ENCODE assay signal across 8 cellular contexts in the genomic region with DNA sequence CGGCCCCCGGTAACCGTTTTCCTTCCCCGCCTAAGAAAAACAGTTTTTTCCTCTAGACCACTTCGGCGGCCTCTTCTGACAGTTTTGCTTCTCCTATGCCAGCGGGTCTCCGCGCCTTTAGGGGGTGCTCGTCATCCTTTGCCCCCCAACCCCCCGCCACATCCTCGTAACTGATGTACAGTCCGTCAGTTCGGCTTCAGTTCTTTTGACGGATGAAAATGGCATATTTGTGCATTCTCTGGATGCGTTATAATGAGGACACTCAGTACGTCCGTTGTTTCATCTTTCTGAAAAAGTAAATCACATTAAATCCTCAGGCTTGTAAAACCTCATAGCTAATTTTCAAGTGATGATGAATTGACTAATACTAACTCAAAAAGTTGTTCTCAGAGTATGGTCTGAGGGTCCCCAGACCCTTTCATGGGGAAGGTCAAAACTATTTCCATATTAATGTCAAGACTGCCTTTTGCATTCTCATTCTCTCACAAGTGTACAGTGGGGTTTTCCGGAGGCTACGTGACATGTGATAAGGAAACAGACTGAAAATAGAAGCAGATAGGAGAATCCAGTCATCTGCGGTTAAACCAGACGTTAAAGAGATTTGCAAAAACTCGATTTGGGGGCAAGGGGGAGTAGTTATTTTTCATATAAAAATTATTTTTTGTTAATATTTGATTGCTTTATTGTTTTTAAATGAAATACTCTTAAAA. TPM values are rescaled to one million over a fixed set of nuclear protein-coding genes. Genes with fewer than 3 reads are reported as not detected.
DNase-seq lines count a peak whose midpoint lies in the region; ATAC-seq and TF ChIP-seq lines count a peak whose summit lies in the region.

No MANE protein-coding gene starts in this region.

- peak overlapping the region; percentile 82 for H3K4me3 ChIP-seq in DOHH2 (ENCODE audit: low read length)
- H3K4me3 ChIP-seq in coronary artery, result peak overlapping the region; percentile 85
- peak overlapping the region; percentile 70 to 92 (median 88) for H3K4me3 ChIP-seq in stomach

- H3K9me3 ChIP-seq in DOHH2 (ENCODE audit: control insufficient read depth, insufficient read depth, low read length) (no peaks in the 10 kb centered on the region), stomach (no peaks in the 10 kb centered on the region)

- H3K9me2 ChIP-seq in DOHH2 (replicated peaks; ENCODE audit: control insufficient read depth, low read length), result no peaks in the 10 kb centered on the region

- peak overlapping the region; percentile 81 for H3K27ac ChIP-seq in DOHH2 (ENCODE audit: low read depth, low read length)
- H3K27ac ChIP-seq in coronary artery, result peak overlapping the region; percentile 98 to 100
- peak overlapping the region; percentile 93 to 100 (median 99) for H3K27ac ChIP-seq in stomach

- no peaks in the 10 kb centered on the region for H3K27me3 Mint-ChIP-seq in T-helper 2 cell treated with Interferon-gamma antibody and Interleukin-4, amounts not matched to agents 5 μg/mL and 100 μg/mL, for 36 hours (ENCODE audit: low read depth)

- intact Hi-C loops in stomach (cut with DNase I; ENCODE audit: low total_unique reads), result no loop called here

- H3K4me3 Mint-ChIP-seq in T-helper 2 cell treated with Interferon-gamma antibody and Interleukin-4, amounts not matched to agents 5 μg/mL and 100 μg/mL, for 36 hours, result peak overlapping the region; percentile 95

- peak; percentile 66 for DNase-seq in T-helper 2 cell treated with Interferon-gamma antibody and Interleukin-4, amounts not matched to agents 5 μg/mL and 100 μg/mL, for 36 hours (ENCODE audit: low spot score)
- DNase-seq in coronary artery (ENCODE audit: low spot score) (no peak), medulla oblongata (ENCODE audit: extremely low spot score) (peak; percentile 80), stomach (no peak), mesenteric fat pad (ENCODE audit: low spot score) (no peak)

- peaks cover 33% of the 10 kb centered on the region for H4K20me1 ChIP-seq in DOHH2 (ENCODE audit: control insufficient read depth, insufficient read depth, low read depth, low read length)

- TF ChIP-seq CTCF in DOHH2 (IDR thresholded peaks at IDR 0.05; ENCODE audit: low read depth, low read length, poor library complexity, severe bottlenecking), result peak; percentile 75
- no peak for TF ChIP-seq CTCF in coronary artery (IDR thresholded peaks at IDR 0.05)
- TF ChIP-seq CTCF in stomach (IDR thresholded peaks at IDR 0.05), result no peak

- H3K4me1 ChIP-seq in DOHH2 (ENCODE audit: control insufficient read depth, low read length) (peaks cover 47% of the 10 kb centered on the region), stomach (peaks cover 15 to 45% (median 32%) of the 10 kb centered on the region in 4 donors)

- no peak for TF ChIP-seq EP300 in stomach (IDR thresholded peaks at IDR 0.05)

- H3K36me3 ChIP-seq in DOHH2 (ENCODE audit: control insufficient read depth, low read length) (peaks cover 41% of the 10 kb centered on the region), stomach (no peaks in the 10 kb centered on the region)

- 2 to 4% (median 3%) methylated on average over 23 of the region's 23 CpGs for WGBS in stomach, 5 donors

- H3K4me2 ChIP-seq in DOHH2 (ENCODE audit: low read length), result peak overlapping the region; percentile 93

- peaks cover 15% of the 10 kb centered on the region for H3K36me3 Mint-ChIP-seq in T-helper 2 cell treated with Interferon-gamma antibody and Interleukin-4, amounts not matched to agents 5 μg/mL and 100 μg/mL, for 36 hours (ENCODE audit: low read depth)

- peaks cover 42% of the 10 kb centered on the region for H3K79me2 ChIP-seq in DOHH2 (ENCODE audit: control insufficient read depth, low read length)

- H3K27me3 ChIP-seq in DOHH2 (ENCODE audit: control insufficient read depth, low read length) (no peaks in the 10 kb centered on the region), stomach (no peaks in the 10 kb centered on the region)

- no peaks in the 10 kb centered on the region for H3K9me3 Mint-ChIP-seq in T-helper 2 cell treated with Interferon-gamma antibody and Interleukin-4, amounts not matched to agents 5 μg/mL and 100 μg/mL, for 36 hours

- peaks cover 36% of the 10 kb centered on the region for H3K4me1 Mint-ChIP-seq in T-helper 2 cell treated with Interferon-gamma antibody and Interleukin-4, amounts not matched to agents 5 μg/mL and 100 μg/mL, for 36 hours (ENCODE audit: low read depth)

- ATAC-seq in GM19397 (IDR thresholded peaks at IDR 0.05; ENCODE audit: unreplicated experiment), result peak; percentile 22
- peak; percentile 7 for ATAC-seq in HG03520 (IDR thresholded peaks at IDR 0.05; ENCODE audit: unreplicated experiment)

- H3K27ac Mint-ChIP-seq in T-helper 2 cell treated with Interferon-gamma antibody and Interleukin-4, amounts not matched to agents 5 μg/mL and 100 μg/mL, for 36 hours, result peak overlapping the region; percentile 99

- H3F3A ChIP-seq in DOHH2 (ENCODE audit: control insufficient read depth, insufficient read depth), result peaks cover 8% of the 10 kb centered on the region

- no peak for TF ChIP-seq POLR2A in stomach (IDR thresholded peaks at IDR 0.05)

RNA-seq across cellular contexts. Expression of gene NAP1L1, which starts 0.8 kb away (rescaled TPM):
- total RNA-seq in stomach, result 100 to 1,000 TPM in 4 of 5 donors, 10 to 100 TPM in 1; 95.0 to 342 (median 257) TPM
- 100 to 1,000 TPM; 197 to 329 (median 206) TPM for polyA plus RNA-seq in stomach
- 435 TPM for total RNA-seq in mesenteric fat pad

RNA-seq across cellular contexts. Expression of gene PHLDA1, which starts 53.7 kb away (rescaled TPM):
- total RNA-seq in stomach (10 to 100 TPM in 4 of 5 donors, 1 to 10 TPM in 1; 4.9 to 62.4 (median 12.5) TPM), mesenteric fat pad (45.7 TPM)
- 10 to 100 TPM; 15.3 to 26.5 (median 17.7) TPM for polyA plus RNA-seq in stomach

Comparison
In these comparisons a context has a peak if more than half of its experiments do, and no peak if none do; other contexts are left out.
1. DNase-seq: peak in T-helper 2 cell treated with Interferon-gamma antibody and Interleukin-4, amounts not matched to agents 5 μg/mL and 100 μg/mL, for 36 hours (single experiment) and medulla oblongata (single experiment); none in coronary artery (single experiment), stomach (single experiment) and mesenteric fat pad (single experiment).
2. Peak in every context shown above with its lines, with median percentiles within 50 percentile points of each other: H3K27ac ChIP-seq and H3K4me3 ChIP-seq.